Comparison of ENCODE assay signal across 20 cellular contexts in genomic region chr6:15485875-15486274, GRCh38.
A peak's percentile ranks its signal among the peaks of the same experiment; 100 is the strongest.
DNase-seq lines count a peak whose midpoint lies in the region; ATAC-seq and TF ChIP-seq lines count a peak whose summit lies in the region.
"Had no signal": no experiment of that assay in that cellular context is flagged by ENCODE, and none has a peak within 500 bp of the region (broad histone marks: within the 10 kb centered on the region; RNA-seq: fewer than 3 reads in every experiment).

No MANE protein-coding gene starts in this region.

- H3K27ac ChIP-seq in PC-3 (ENCODE audit: low read length) (no peak overlapping the region), endodermal cell (ENCODE audit: low read depth, low read length) (no peak overlapping the region)
- H3K27ac ChIP-seq: A549, brain microvascular endothelial cell, heart right ventricle had no signal

- H3K27ac Mint-ChIP-seq in activated T-cell treated with anti-CD3 and anti-CD28 coated beads, Interleukin-2, amount 50 U/mL, for 24 hours: peak overlapping the region; percentile 61
- H3K27ac Mint-ChIP-seq in endodermal cell (no peak overlapping the region), mesothelial cell of epicardium (no peak overlapping the region)
- H3K27ac Mint-ChIP-seq: activated T-helper 1 cell treated with anti-CD3 and anti-CD28 coated beads, Interleukin-12 subunit alpha, Interleukin-12 subunit beta, Interleukin-2, Interleukin-4 antibody, amounts not matched to agents 30 ng/mL and 10 ng/mL and 1 ng/mL, durations not matched to agents 14 hours and 24 hours and 36 hours; HFFc6 had no signal

- intact Hi-C loops in PC-3 (cut with micrococcal nuclease): no loop called here

- H3K9me3 ChIP-seq in PC-3 (ENCODE audit: low read length) (no peaks in the 10 kb centered on the region), endodermal cell (ENCODE audit: control insufficient read depth, low read length) (no peaks in the 10 kb centered on the region)
- H3K9me3 ChIP-seq: A549, heart right ventricle, SK-N-SH had no signal

- 0 out of 2 replicates have a peak, but pooled peaks cover 7% of the 10 kb centered on the region for H3K36me3 ChIP-seq in PC-3 (ENCODE audit: low read depth, low read length)
- peaks cover 43% of the 10 kb centered on the region for H3K36me3 ChIP-seq in endodermal cell (ENCODE audit: control insufficient read depth, insufficient read depth, low read length)

- peaks cover 57% of the 10 kb centered on the region for H3K36me3 Mint-ChIP-seq in activated T-cell treated with anti-CD3 and anti-CD28 coated beads, Interleukin-2, amount 50 U/mL, for 24 hours (ENCODE audit: low read depth)
- H3K36me3 Mint-ChIP-seq in endodermal cell (ENCODE audit: low read depth): peaks cover 24% of the 10 kb centered on the region
- H3K36me3 Mint-ChIP-seq in mesothelial cell of epicardium: peaks cover 20% of the 10 kb centered on the region

- no peaks in the 10 kb centered on the region for H3K27me3 Mint-ChIP-seq in activated T-cell treated with anti-CD3 and anti-CD28 coated beads, Interleukin-2, amount 50 U/mL, for 24 hours
- H3K27me3 Mint-ChIP-seq in endodermal cell (ENCODE audit: insufficient read depth) (no peaks in the 10 kb centered on the region), mesothelial cell of epicardium (ENCODE audit: low read depth) (no peaks in the 10 kb centered on the region)

- H2AFZ ChIP-seq in PC-3 (ENCODE audit: low read length): no peak overlapping the region

- no peak overlapping the region for H3K4me2 ChIP-seq in PC-3 (ENCODE audit: low read length)
- H3K4me2 ChIP-seq: A549, SK-N-SH had no signal

- no peaks in the 10 kb centered on the region for H4K20me1 ChIP-seq in PC-3 (ENCODE audit: low read length)

- no peak overlapping the region for H3K4me3 Mint-ChIP-seq in activated T-cell treated with anti-CD3 and anti-CD28 coated beads, Interleukin-2, amount 50 U/mL, for 24 hours
- H3K4me3 Mint-ChIP-seq in endodermal cell (no peak overlapping the region), mesothelial cell of epicardium (no peak overlapping the region)
- H3K4me3 Mint-ChIP-seq: activated T-helper 1 cell treated with anti-CD3 and anti-CD28 coated beads, Interleukin-12 subunit alpha, Interleukin-12 subunit beta, Interleukin-2, Interleukin-4 antibody, amounts not matched to agents 30 ng/mL and 10 ng/mL and 1 ng/mL, durations not matched to agents 14 hours and 24 hours and 36 hours; HFFc6 had no signal

- H3K4me3 ChIP-seq in PC-3 (ENCODE audit: low read length) (no peak overlapping the region), endodermal cell (ENCODE audit: low read length) (no peak overlapping the region)
- H3K4me3 ChIP-seq: A549, heart right ventricle had no signal

- CTCF ChIA-PET in PC-3 (lab: Charles Lee): no interaction called here

- ATAC-seq in PC-3: peak; percentile 51
- no peak for ATAC-seq in GM19324 (IDR thresholded peaks at IDR 0.05; ENCODE audit: low FRiP score, unreplicated experiment)
- no peak for ATAC-seq in HG03571 (IDR thresholded peaks at IDR 0.05; ENCODE audit: unreplicated experiment)
- ATAC-seq: A549, Panc1 had no signal

- H3F3A ChIP-seq in PC-3 (ENCODE audit: low read length, unreplicated experiment): no peaks in the 10 kb centered on the region

- H3K4me1 Mint-ChIP-seq in activated T-cell treated with anti-CD3 and anti-CD28 coated beads, Interleukin-2, amount 50 U/mL, for 24 hours (ENCODE audit: low read depth): peaks cover 58% of the 10 kb centered on the region
- H3K4me1 Mint-ChIP-seq in endodermal cell (peaks cover 29% of the 10 kb centered on the region), mesothelial cell of epicardium (peaks cover 11% of the 10 kb centered on the region)

- H3K4me1 ChIP-seq in PC-3 (ENCODE audit: insufficient read depth, low read length) (no peaks in the 10 kb centered on the region), endodermal cell (ENCODE audit: control insufficient read depth, insufficient read depth, low read length) (no peaks in the 10 kb centered on the region)
- H3K4me1 ChIP-seq: A549 had no signal

- DNase-seq in activated T-cell treated with anti-CD3 and anti-CD28 coated beads, Interleukin-2, amount 50 U/mL, for 24 hours: no peak
- DNase-seq in activated T-cell treated with anti-CD3 and anti-CD28 coated beads, Interleukin-2, amount 50 U/mL, for 48 hours: no peak
- peak; percentile 36 for DNase-seq in PC-3
- DNase-seq in endodermal cell: peak; percentile 33
- peak; percentile 46 for DNase-seq in renal cortical epithelial cell (ENCODE audit: low read depth)
- no peak for DNase-seq in mesothelial cell of epicardium (ENCODE audit: low spot score in 2 of 2, unreplicated experiment in 2 of 2)
- DNase-seq: activated CD8-positive, alpha-beta memory T cell treated with anti-CD3 and anti-CD28 coated beads for 24 hours; brain microvascular endothelial cell; heart right ventricle; HFFc6; NCI-H1694 treated with DMSO at 0.1 percent for 48 hours; SK-N-SH; stimulated activated CD4-positive, alpha-beta T cell treated with anti-CD3 and anti-CD28 coated beads, Interleukin-4, amount 100 ng/mL, for 4 hours; substantia nigra; T-helper 9 cell had no signal

- BruUV-seq in PC-3 (replicated peaks; lab: Mats Ljungman, UMichigan): no TSS peak

- H3K27me3 ChIP-seq in PC-3 (ENCODE audit: low read length): no peaks in the 10 kb centered on the region
- no peaks in the 10 kb centered on the region for H3K27me3 ChIP-seq in endodermal cell (ENCODE audit: control insufficient read depth, insufficient read depth, low read length, poor library complexity, severe bottlenecking)
- H3K27me3 ChIP-seq: brain microvascular endothelial cell, heart right ventricle had no signal

- H3K9me2 ChIP-seq in PC-3 (replicated peaks; ENCODE audit: low read length): no peaks in the 10 kb centered on the region
- H3K9me2 ChIP-seq: SK-N-SH had no signal

- peaks cover 22% of the 10 kb centered on the region; the same call in 1 of the 2 replicates for H3K79me2 ChIP-seq in PC-3 (ENCODE audit: low read length)

- H3K9me3 Mint-ChIP-seq in activated T-cell treated with anti-CD3 and anti-CD28 coated beads, Interleukin-2, amount 50 U/mL, for 24 hours: no peaks in the 10 kb centered on the region
- H3K9me3 Mint-ChIP-seq in endodermal cell (no peaks in the 10 kb centered on the region), mesothelial cell of epicardium (no peaks in the 10 kb centered on the region)
- H3K9me3 Mint-ChIP-seq: activated T-helper 1 cell treated with anti-CD3 and anti-CD28 coated beads, Interleukin-12 subunit alpha, Interleukin-12 subunit beta, Interleukin-2, Interleukin-4 antibody, amounts not matched to agents 30 ng/mL and 10 ng/mL and 1 ng/mL, durations not matched to agents 14 hours and 24 hours and 36 hours; HFFc6 had no signal

- H3K9ac ChIP-seq in PC-3 (ENCODE audit: low read length) (no peak overlapping the region), endodermal cell (ENCODE audit: extremely low read depth, low read length, poor library complexity, severe bottlenecking) (no peak overlapping the region)
- H3K9ac ChIP-seq: SK-N-SH had no signal

- TF ChIP-seq CTCF in PC-3 (conservative IDR thresholded peaks at IDR 0.05; ENCODE audit: low read depth, low read length) (no peak), endodermal cell (conservative IDR thresholded peaks at IDR 0.05) (no peak), mesothelial cell of epicardium (IDR thresholded peaks at IDR 0.05; ENCODE audit: unreplicated experiment) (no peak)

- WGBS in endodermal cell (ENCODE audit: insufficient coverage in 1 of 2, insufficient read length in 1 of 2), 2 experiments: 85% methylated on average over 1 of the region's 1 CpG; no CpG with 5 or more reads in 1 of the 2 experiments

- POLR2A ChIA-PET in PC-3 (lab: Charles Lee; ENCODE audit: unreplicated experiment): no interaction called here

Comparison
In these comparisons a context has a peak if more than half of its experiments do, and no peak if none do; other contexts are left out.
1. DNase-seq: peak in PC-3 (single experiment), endodermal cell (single experiment) and renal cortical epithelial cell (single experiment); none in activated T-cell treated with anti-CD3 and anti-CD28 coated beads, Interleukin-2, amount 50 U/mL, for 24 hours (single experiment), activated T-cell treated with anti-CD3 and anti-CD28 coated beads, Interleukin-2, amount 50 U/mL, for 48 hours (0 of 2) and mesothelial cell of epicardium (0 of 2).